In the genomic region with DNA sequence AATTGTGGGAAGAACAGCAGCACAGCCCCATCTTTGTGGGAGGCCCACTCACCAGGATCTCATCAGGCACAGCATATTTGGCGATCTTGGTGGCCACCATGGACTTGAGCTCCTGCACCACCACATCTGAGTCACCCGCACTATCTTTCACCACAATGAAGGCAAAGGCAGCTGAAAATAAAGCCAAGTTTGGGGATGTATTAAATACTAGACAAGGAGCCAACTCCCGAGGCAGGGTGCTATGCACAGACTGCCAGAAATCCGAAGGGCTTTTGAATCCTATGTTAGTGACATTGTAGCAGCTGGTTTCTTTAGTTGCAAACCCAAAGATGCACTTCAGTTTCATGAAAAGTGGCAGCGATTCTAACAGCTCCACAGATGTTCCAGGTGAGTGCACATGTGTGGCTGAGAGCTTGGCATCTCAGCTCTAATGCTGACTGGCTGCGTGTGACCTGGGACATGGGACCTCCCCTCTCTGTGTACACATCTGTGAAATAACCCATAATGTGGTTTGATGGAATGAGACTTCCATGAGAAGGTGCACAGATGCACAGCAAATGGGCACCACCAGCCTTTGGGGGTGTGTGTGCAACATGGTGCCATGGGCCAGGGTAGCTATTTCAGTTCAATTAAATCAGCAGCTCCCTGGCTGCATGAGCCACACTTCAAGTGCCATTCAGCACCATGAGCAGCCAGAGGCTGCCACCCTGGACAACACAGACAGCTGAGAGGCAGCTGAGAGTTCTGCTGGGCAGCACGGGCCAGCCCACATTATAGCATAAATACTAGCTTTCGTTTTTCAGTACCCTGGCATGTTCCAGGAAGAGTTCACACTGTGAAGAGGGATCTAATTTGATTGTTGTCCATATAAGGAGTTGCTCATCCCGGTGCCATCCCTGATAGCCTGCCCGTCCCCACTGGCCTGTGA, we compare ENCODE assay signal across 19 cellular contexts. TPM values are rescaled to one million over a fixed set of nuclear protein-coding genes. Genes with fewer than 3 reads are reported as not detected.
DNase-seq lines count a peak whose midpoint lies in the region; ATAC-seq, FAIRE-seq and TF ChIP-seq lines count a peak whose summit lies in the region.
"Had no signal": no experiment of that assay in that cellular context is flagged by ENCODE, and none has a peak within 500 bp of the region (broad histone marks: within the 10 kb centered on the region; RNA-seq: fewer than 3 reads in every experiment).

No MANE protein-coding gene starts in this region.

- no peak overlapping the region for H3K27ac Mint-ChIP-seq in astrocyte (ENCODE audit: unreplicated experiment)
- H3K27ac Mint-ChIP-seq: nephron had no signal

- no peak overlapping the region for H2AFZ ChIP-seq in astrocyte (ENCODE audit: low read depth, low read length)

- ATAC-seq in right cardiac atrium, result peak; percentile 55 to 71
- ATAC-seq: activated naive CD4-positive, alpha-beta T cell treated with anti-CD3 and anti-CD28 coated beads, Interleukin-2, amount 50 U/mL, for 72 hours had no signal

- no peaks in the 10 kb centered on the region for H3K79me2 ChIP-seq in astrocyte (ENCODE audit: insufficient read depth, low read length)

- intact Hi-C loops in right cardiac atrium (cut with DNase I), result no loop called here
- intact Hi-C loops in thyroid gland (cut with DNase I), result no loop called here

- H4K20me1 ChIP-seq in astrocyte (ENCODE audit: insufficient read depth, low read length), result no peaks in the 10 kb centered on the region

- H3K36me3 ChIP-seq in astrocyte (ENCODE audit: insufficient read depth, low read length) (no peaks in the 10 kb centered on the region), thyroid gland (peaks cover 27 to 28% of the 10 kb centered on the region in 2 donors)

- H3K27ac ChIP-seq in astrocyte (ENCODE audit: low read depth, low read length) (no peak overlapping the region), right cardiac atrium (ENCODE audit: low read length) (peak overlapping the region; percentile 77), thyroid gland (peak overlapping the region; percentile 84 to 96 (median 85))
- H3K27ac ChIP-seq: upper lobe of left lung had no signal

- H3K4me1 ChIP-seq in astrocyte (ENCODE audit: insufficient read depth, low read length) (no peaks in the 10 kb centered on the region), right cardiac atrium (ENCODE audit: control insufficient read depth, insufficient read depth, low read length) (peaks cover 8% of the 10 kb centered on the region), thyroid gland (peaks cover 40 to 50% of the 10 kb centered on the region in 2 donors)

- H3K27me3 ChIP-seq in astrocyte (ENCODE audit: insufficient read depth, low read length), result peaks cover 6% of the 10 kb centered on the region
- H3K27me3 ChIP-seq in right cardiac atrium (ENCODE audit: control insufficient read depth, insufficient read depth), result no peaks in the 10 kb centered on the region
- no peaks in the 10 kb centered on the region for H3K27me3 ChIP-seq in thyroid gland
- H3K27me3 ChIP-seq: upper lobe of left lung had no signal

- 75% methylated on average over 10 of the region's 10 CpGs for WGBS in right cardiac atrium
- WGBS in thyroid gland, 2 donors, result 46 to 49% methylated on average over 8 to 10 of the region's 10 CpGs

- no peaks in the 10 kb centered on the region for H3K4me1 Mint-ChIP-seq in astrocyte (ENCODE audit: low read depth, unreplicated experiment)
- H3K4me1 Mint-ChIP-seq: nephron had no signal

- no peak overlapping the region for H3K9ac ChIP-seq in astrocyte (ENCODE audit: low read length)

- no peak for FAIRE-seq in astrocyte (lab: Jason Lieb, UNC)
- FAIRE-seq: A204.1, islet of Langerhans, small intestine had no signal

- H3K27me3 Mint-ChIP-seq in astrocyte (ENCODE audit: low read depth, unreplicated experiment), result peaks cover 58% of the 10 kb centered on the region

- peak; percentile 15 for DNase-seq in NCI-H2227 treated with DMSO at 0.1 percent for 48 hours (lab: John Stamatoyannopoulos, UW)
- no peak for DNase-seq in NCI-H2227 (lab: John Stamatoyannopoulos, UW; ENCODE audit: unreplicated experiment)
- DNase-seq in astrocyte (ENCODE audit: low read depth), result peak; percentile 38
- peak in 1 of 3 donors; percentile 75 for DNase-seq in right cardiac atrium
- peak; percentile 86 for DNase-seq in thyroid gland
- DNase-seq in stimulated activated CD4-positive, alpha-beta T cell treated with anti-CD3 and anti-CD28 coated beads, Interleukin-1b, Interleukin-23, amount 100 ng/mL, for 48 hours, result no peak
- no peak for DNase-seq in hepatic stellate cell (ENCODE audit: low spot score)
- DNase-seq in midbrain (lab: John Stamatoyannopoulos, UW), result no peak
- DNase-seq: activated CD4-positive, alpha-beta T cell treated with anti-CD3 and anti-CD28 coated beads, Interleukin-2, amount 50 U/mL, for 4 hours; COR-L47; cortex of kidney; IMR-90; NCI-H2081 treated with DMSO at 0.1 percent for 48 hours; small intestine had no signal

- no peak overlapping the region for H3K4me3 Mint-ChIP-seq in astrocyte (ENCODE audit: unreplicated experiment)
- H3K4me3 Mint-ChIP-seq: nephron had no signal

- no peaks in the 10 kb centered on the region for H3K36me3 Mint-ChIP-seq in astrocyte (ENCODE audit: low read depth, unreplicated experiment)
- H3K36me3 Mint-ChIP-seq: activated naive CD4-positive, alpha-beta T cell treated with anti-CD3 and anti-CD28 coated beads, Interleukin-2, amount 50 U/mL, for 72 hours had no signal

- H3K4me3 ChIP-seq in astrocyte (ENCODE audit: insufficient read depth, low read depth, low read length), result no peak overlapping the region
- no peak overlapping the region for H3K4me3 ChIP-seq in right cardiac atrium (ENCODE audit: low read length)
- H3K4me3 ChIP-seq in thyroid gland (replicated peaks in 1 of 3), result no peak overlapping the region
- H3K4me3 ChIP-seq: upper lobe of left lung had no signal

- TF ChIP-seq CTCF in astrocyte (IDR thresholded peaks at IDR 0.05; ENCODE audit: insufficient read depth, low read depth, low read length) (no peak), thyroid gland (IDR thresholded peaks at IDR 0.05) (no peak)

- H3K4me2 ChIP-seq in astrocyte (ENCODE audit: low read length), result no peak overlapping the region

- no peaks in the 10 kb centered on the region for H3K9me3 Mint-ChIP-seq in astrocyte (ENCODE audit: unreplicated experiment)
- H3K9me3 Mint-ChIP-seq: activated naive CD4-positive, alpha-beta T cell treated with anti-CD3 and anti-CD28 coated beads, Interleukin-2, amount 50 U/mL, for 72 hours; nephron had no signal

- no peak for TF ChIP-seq POLR2A in thyroid gland (IDR thresholded peaks at IDR 0.05)

- H3K9me3 ChIP-seq in astrocyte (ENCODE audit: insufficient read depth, low read depth, low read length) (no peaks in the 10 kb centered on the region), right cardiac atrium (ENCODE audit: control insufficient read depth, low read length) (no peaks in the 10 kb centered on the region), thyroid gland (no peaks in the 10 kb centered on the region)
- H3K9me3 ChIP-seq: upper lobe of left lung had no signal

RNA-seq across cellular contexts. Expression of a gene that starts 16.9 kb away (rescaled TPM):
- total RNA-seq in astrocyte (110 and 114 TPM in 2 replicates), right cardiac atrium (10 to 100 TPM; 32.8 to 35.1 (median 34.8) TPM), thyroid gland (100 to 1,000 TPM; 171 to 205 (median 186) TPM)
- 28.0 TPM for polyA plus RNA-seq in right cardiac atrium

RNA-seq across cellular contexts. Expression of a gene that starts 48.5 kb away (rescaled TPM):
- total RNA-seq in astrocyte (0.24 and 0.27 TPM in 2 replicates), right cardiac atrium (10 to 100 TPM; 14.8 to 61.8 (median 40.7) TPM), thyroid gland (10 to 100 TPM; 45.8 to 57.4 (median 52.1) TPM)
- 29.3 TPM for polyA plus RNA-seq in right cardiac atrium

Comparison
In these comparisons a context has a peak if more than half of its experiments do, and no peak if none do; other contexts are left out.
1. DNase-seq: peak in NCI-H2227 treated with DMSO at 0.1 percent for 48 hours (single experiment), astrocyte (single experiment) and thyroid gland (2 of 2); none in NCI-H2227 (single experiment), stimulated activated CD4-positive, alpha-beta T cell treated with anti-CD3 and anti-CD28 coated beads, Interleukin-1b, Interleukin-23, amount 100 ng/mL, for 48 hours (single experiment), hepatic stellate cell (single experiment) and midbrain (single experiment).
2. RNA of a gene that starts 48.5 kb away (total RNA-seq): 45.8 to 57.4 TPM in thyroid gland and 14.8 to 61.8 TPM in right cardiac atrium; 0.24 to 0.27 TPM in astrocyte; every median in the first group is over 10 times any median in the second.